ENCODE assay signal across 1 cellular context in genomic region chr10:22368976-22369375, GRCh38.
TF ChIP-seq lines count a peak whose summit lies in the region.

No MANE protein-coding gene starts in this region.

TF ChIP-seq in K562, 482 proteins besides CTCF, POLR2A, EP300 and RAD21:
- TF ChIP-seq NR2C2 (CRISPR knock-in tag; IDR thresholded peaks at IDR 0.05) (no peak), NR2C2 (tag; IDR thresholded peaks at IDR 0.05) (peak; percentile 51; the same call in 1 of the 2 replicates), ELF1 (tag; IDR thresholded peaks at IDR 0.05) (0 out of 2 replicates have a peak, but pooled peaks have one; percentile 11), BHLHE40 (IDR thresholded peaks at IDR 0.05; ENCODE audit: low read length) (peak; percentile 7; the same call in 1 of the 2 replicates), HEY1 (CRISPR knock-in tag; IDR thresholded peaks at IDR 0.05; ENCODE audit: borderline replicate concordance) (no peak), ZBTB8A (IDR thresholded peaks at IDR 0.05; ENCODE audit: partially characterized antibody) (no peak), KAT2B (IDR thresholded peaks at IDR 0.05; ENCODE audit: low read depth, low read length) (no peak), MNT (conservative IDR thresholded peaks at IDR 0.05) (0 out of 4 replicates have a peak, but pooled peaks of 1 of the 2 experiments have one; percentile 5), DACH1 (IDR thresholded peaks at IDR 0.05; ENCODE audit: partially characterized antibody) (peak; percentile 27)
